9 cellular contexts compared by ENCODE assay signal in the genomic region with DNA sequence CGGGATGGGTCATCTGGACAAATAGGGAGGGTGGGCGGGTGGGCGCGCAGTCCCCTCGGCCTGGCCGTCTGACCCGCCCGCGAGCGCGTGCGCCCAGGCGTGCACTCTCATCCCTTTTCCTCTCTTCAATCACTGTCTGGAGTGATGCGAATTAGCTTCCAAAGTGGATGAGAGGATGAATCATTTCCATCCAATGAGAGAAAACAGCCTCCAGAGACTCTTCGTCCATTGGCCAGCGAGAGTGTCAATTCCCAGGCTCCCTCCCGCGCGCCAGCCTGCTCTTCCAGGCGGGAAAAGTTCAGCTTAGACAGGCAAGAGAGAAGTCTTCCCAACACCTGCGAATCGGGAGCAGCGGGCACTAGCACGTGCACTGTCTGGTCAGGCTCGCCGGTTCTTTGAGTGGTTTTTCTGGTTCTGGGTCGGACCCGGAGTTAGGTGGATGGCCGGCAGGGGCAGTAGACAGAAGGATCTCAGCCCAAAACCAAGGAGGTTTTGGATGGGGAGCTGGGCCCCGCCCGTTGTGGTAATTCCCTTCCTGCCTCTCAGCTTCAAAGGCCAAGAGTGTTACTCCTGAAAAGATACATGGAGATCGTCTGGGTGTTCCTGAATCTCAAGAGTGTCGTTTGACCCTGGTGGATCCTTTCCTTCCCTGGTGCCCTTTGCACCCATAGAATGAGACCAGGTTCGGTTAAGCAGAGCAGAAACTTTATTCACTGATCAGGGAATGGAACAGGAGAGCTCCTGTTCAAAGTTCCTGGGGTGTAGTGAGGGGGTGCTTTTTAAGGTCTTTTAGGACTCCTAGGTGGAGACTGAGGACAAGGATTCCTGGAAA. TPM values are rescaled to one million over a fixed set of nuclear protein-coding genes. Genes with fewer than 3 reads are reported as not detected.
DNase-seq lines count a peak whose midpoint lies in the region; ATAC-seq and TF ChIP-seq lines count a peak whose summit lies in the region.
"Had no signal": no experiment of that assay in that cellular context is flagged by ENCODE, and none has a peak within 500 bp of the region (broad histone marks: within the 10 kb centered on the region; RNA-seq: fewer than 3 reads in every experiment).

No MANE protein-coding gene starts in this region.

- peaks cover 6% of the 10 kb centered on the region for H3K4me1 Mint-ChIP-seq in glutamatergic neuron (ENCODE audit: low read depth, unreplicated experiment)

- H3K27ac Mint-ChIP-seq in glutamatergic neuron (ENCODE audit: unreplicated experiment), result peak overlapping the region; percentile 9

- peak; percentile 53 for TF ChIP-seq CTCF in glutamatergic neuron (IDR thresholded peaks at IDR 0.05; ENCODE audit: partially characterized antibody, unreplicated experiment)
- peak; percentile 10 for TF ChIP-seq CTCF in parathyroid adenoma (IDR thresholded peaks at IDR 0.05)

- no peak overlapping the region for H3K9ac ChIP-seq in SK-N-MC (ENCODE audit: insufficient read length)
- no peak overlapping the region for H3K9ac ChIP-seq in parathyroid adenoma

- H3K27ac ChIP-seq in SK-N-MC (no peak overlapping the region), parathyroid adenoma (no peak overlapping the region)

- no peak overlapping the region for H3K4me2 ChIP-seq in parathyroid adenoma (ENCODE audit: low read length)

- no peaks in the 10 kb centered on the region for H3K36me3 ChIP-seq in H7 (replicated peaks; ENCODE audit: control insufficient read depth, insufficient read depth, low read length)
- H3K36me3 ChIP-seq in SK-N-MC (ENCODE audit: insufficient read depth, low read length), result no peaks in the 10 kb centered on the region
- H3K36me3 ChIP-seq in parathyroid adenoma (ENCODE audit: control insufficient read depth, insufficient read depth, low read length), result no peaks in the 10 kb centered on the region

- H3K9me3 ChIP-seq in SK-N-MC (ENCODE audit: low read depth, low read length), result no peaks in the 10 kb centered on the region
- H3K9me3 ChIP-seq in parathyroid adenoma (ENCODE audit: control insufficient read depth, low read length), result no peaks in the 10 kb centered on the region

- H3K4me1 ChIP-seq in parathyroid adenoma, result no peaks in the 10 kb centered on the region

- H3K4me3 Mint-ChIP-seq in glutamatergic neuron (ENCODE audit: unreplicated experiment), result peak overlapping the region; percentile 90

- ATAC-seq in HG03196 (IDR thresholded peaks at IDR 0.05; ENCODE audit: unreplicated experiment), result no peak
- ATAC-seq in GM21786 (IDR thresholded peaks at IDR 0.05; ENCODE audit: unreplicated experiment), result no peak
- no peak for ATAC-seq in HG03520 (IDR thresholded peaks at IDR 0.05; ENCODE audit: unreplicated experiment)
- ATAC-seq: Panc1 had no signal

- H3K27me3 ChIP-seq in H7 (ENCODE audit: control insufficient read depth, insufficient read depth, low read length), result peaks cover 35% of the 10 kb centered on the region
- H3K27me3 ChIP-seq in parathyroid adenoma (ENCODE audit: control insufficient read depth, insufficient read depth, low read length), result no peaks in the 10 kb centered on the region

- no peaks in the 10 kb centered on the region for H3K36me3 Mint-ChIP-seq in glutamatergic neuron (ENCODE audit: unreplicated experiment)

- H2AFZ ChIP-seq in parathyroid adenoma, result peak overlapping the region; percentile 53

- H3K27me3 Mint-ChIP-seq in glutamatergic neuron (ENCODE audit: unreplicated experiment), result peaks cover 4% of the 10 kb centered on the region

- H3K4me3 ChIP-seq in H7 (ENCODE audit: insufficient read depth, low read depth, low read length) (peak overlapping the region; percentile 58), SK-N-MC (no peak overlapping the region), parathyroid adenoma (ENCODE audit: low read depth, low read length) (no peak overlapping the region)

- H3K9me3 Mint-ChIP-seq in glutamatergic neuron (ENCODE audit: unreplicated experiment), result no peaks in the 10 kb centered on the region

- no peaks in the 10 kb centered on the region for H3K79me2 ChIP-seq in parathyroid adenoma

- DNase-seq in H7, result peak; percentile 91
- peak; percentile 24 for DNase-seq in SK-N-MC (ENCODE audit: low read depth, low spot score)
- peak; percentile 75 for DNase-seq in glutamatergic neuron
- no peak for DNase-seq in SHP77 treated with DMSO at 0.1 percent for 48 hours (lab: John Stamatoyannopoulos, UW)

RNA-seq across cellular contexts. Expression of a gene that starts 33.4 kb away (rescaled TPM):
- 3.8 and 9.7 TPM in 2 replicates for total RNA-seq in H7 (2014; rRNA removed; shearing (Covaris generic))
- 0.42 TPM for total RNA-seq in glutamatergic neuron (ENCODE audit: unreplicated experiment)
